ENCODE assay signal across 20 cellular contexts in the genomic region with DNA sequence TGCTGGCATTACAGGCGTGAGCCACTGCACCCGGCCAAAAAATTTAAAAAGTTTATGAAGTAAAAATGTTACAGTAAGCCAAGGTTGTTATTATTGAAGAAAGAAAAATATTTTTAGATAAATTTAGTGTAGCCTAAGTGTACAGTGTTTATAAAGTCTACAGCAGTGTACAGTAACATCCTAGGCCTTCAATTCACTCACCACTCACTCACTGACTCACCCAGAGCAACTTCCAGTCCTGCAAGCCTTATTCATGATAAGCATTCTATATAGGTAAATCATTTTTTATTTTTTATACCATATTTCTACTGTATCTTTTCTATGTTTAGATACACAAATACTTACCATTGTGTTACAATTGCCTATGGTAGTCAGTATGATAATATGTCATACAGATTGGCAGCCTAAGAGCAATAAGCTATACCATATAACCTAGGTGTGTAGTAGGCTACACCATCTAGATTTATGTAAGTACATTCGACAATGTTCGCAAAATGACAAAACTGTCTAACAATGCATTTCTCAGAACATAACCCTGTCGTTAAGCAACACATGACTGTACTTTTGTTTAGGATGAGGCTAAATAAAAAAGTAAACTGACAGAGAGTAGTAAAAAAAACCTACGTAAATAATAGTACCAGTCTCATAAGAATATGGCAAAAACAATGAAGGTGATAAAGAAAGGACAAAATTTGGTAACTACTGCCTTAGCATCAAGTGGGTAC.
DNase-seq lines count a peak whose midpoint lies in the region; ATAC-seq and TF ChIP-seq lines count a peak whose summit lies in the region.
"Had no signal": no experiment of that assay in that cellular context is flagged by ENCODE, and none has a peak within 500 bp of the region (broad histone marks: within the 10 kb centered on the region; RNA-seq: fewer than 3 reads in every experiment).

No MANE protein-coding gene starts in this region.

- CTCF ChIA-PET in activated CD8-positive, alpha-beta memory T cell treated with anti-CD3 and anti-CD28 coated beads, Interleukin-2, amount 10 ng/mL, durations not matched to agents 7 days and 5 days (lab: Charles Lee): interaction anchor here (1.3 kb wide), 1 partner anchor 47 kb away, joined by 4 read pairs; no protein-coding TSS in a partner anchor

- H3K4me1 Mint-ChIP-seq in activated CD8-positive, alpha-beta memory T cell treated with anti-CD3 and anti-CD28 coated beads, Interleukin-2, amount 10 ng/mL, durations not matched to agents 7 days and 5 days: peaks cover 78% of the 10 kb centered on the region

- H3K9me3 Mint-ChIP-seq in activated CD8-positive, alpha-beta memory T cell treated with anti-CD3 and anti-CD28 coated beads, Interleukin-2, amount 10 ng/mL, durations not matched to agents 7 days and 5 days (ENCODE audit: low read depth): no peaks in the 10 kb centered on the region
- H3K9me3 Mint-ChIP-seq: CD4-positive, CD25-positive, alpha-beta regulatory T cell had no signal

- H3K4me3 ChIP-seq in astrocyte of the spinal cord (ENCODE audit: low read depth, low read length): no peak overlapping the region
- H3K4me3 ChIP-seq: left lung, tibial nerve had no signal

- peak overlapping the region; percentile 15 for H3K4me3 Mint-ChIP-seq in activated CD8-positive, alpha-beta memory T cell treated with anti-CD3 and anti-CD28 coated beads, Interleukin-2, amount 10 ng/mL, durations not matched to agents 7 days and 5 days
- H3K4me3 Mint-ChIP-seq: CD4-positive, CD25-positive, alpha-beta regulatory T cell had no signal

- H3K27me3 Mint-ChIP-seq in activated CD8-positive, alpha-beta memory T cell treated with anti-CD3 and anti-CD28 coated beads, Interleukin-2, amount 10 ng/mL, durations not matched to agents 7 days and 5 days: no peaks in the 10 kb centered on the region
- H3K27me3 Mint-ChIP-seq: CD4-positive, CD25-positive, alpha-beta regulatory T cell had no signal

- intact Hi-C loops in Right ventricle myocardium inferior (cut with DNase I): no loop called here

- H3K36me3 Mint-ChIP-seq in activated CD8-positive, alpha-beta memory T cell treated with anti-CD3 and anti-CD28 coated beads, Interleukin-2, amount 10 ng/mL, durations not matched to agents 7 days and 5 days: peaks cover 68% of the 10 kb centered on the region

- in situ Hi-C loops in astrocyte of the spinal cord (cut with HindIII; ENCODE audit: low sequenced_read_pairs): no loop called here

- no peak for DNase-seq in activated CD8-positive, alpha-beta memory T cell treated with anti-CD3 and anti-CD28 coated beads, Interleukin-2, amount 10 ng/mL, durations not matched to agents 7 days and 5 days
- no peak for DNase-seq in activated CD8-positive, alpha-beta memory T cell treated with anti-CD3 and anti-CD28 coated beads for 24 hours
- peak; percentile 29 for DNase-seq in NCI-H226
- DNase-seq in astrocyte of the spinal cord (ENCODE audit: low read depth, low spot score): peak; percentile 30
- peak; percentile 19 for DNase-seq in non-pigmented ciliary epithelial cell (ENCODE audit: low read depth)
- no peak for DNase-seq in NCI-H1694 (lab: John Stamatoyannopoulos, UW)
- no peak for DNase-seq in Right ventricle myocardium inferior (ENCODE audit: missing footprints)
- no peak for DNase-seq in NOMO-1 treated with dmso at 0.1 percent for 144 hours (lab: John Stamatoyannopoulos, UW; ENCODE audit: unreplicated experiment)
- DNase-seq: activated CD8-positive, alpha-beta memory T cell treated with anti-CD3 and anti-CD28 coated beads, Interleukin-2, amount 50 U/mL, for 4 hours; activated naive CD4-positive, alpha-beta T cell treated with anti-CD3 and anti-CD28 coated beads, Interleukin-2, amount 50 U/mL, for 16 hours; CD4-positive, CD25-positive, alpha-beta regulatory T cell; DMS53; GOT3; left lung; NCI-H187 treated with DMSO at 0.1 percent for 48 hours; NCI-H446; NK-92 treated with Interleukin-12 subunit alpha and Interleukin-12 subunit beta, amount 100 ng/mL, for 24 hours; Right ventricle myocardium superior had no signal

- ATAC-seq in activated CD8-positive, alpha-beta memory T cell treated with anti-CD3 and anti-CD28 coated beads, Interleukin-2, amount 10 ng/mL, durations not matched to agents 7 days and 5 days: no peak
- ATAC-seq in Right ventricle myocardium inferior: no peak
- ATAC-seq: activated CD4-positive, CD25-positive, alpha-beta regulatory T cell treated with anti-CD3 and anti-CD28 coated beads, Interleukin-2, amount 50 U/mL, for 24 hours; left lung had no signal

- H3K27ac Mint-ChIP-seq in activated CD8-positive, alpha-beta memory T cell treated with anti-CD3 and anti-CD28 coated beads, Interleukin-2, amount 10 ng/mL, durations not matched to agents 7 days and 5 days: peak overlapping the region; percentile 72
- H3K27ac Mint-ChIP-seq: CD4-positive, CD25-positive, alpha-beta regulatory T cell had no signal

- TF ChIP-seq CTCF in astrocyte of the spinal cord (IDR thresholded peaks at IDR 0.05; ENCODE audit: low read depth, low read length): no peak

Comparison
In these comparisons a context has a peak if more than half of its experiments do, and no peak if none do; other contexts are left out.
1. DNase-seq: peak in NCI-H226 (single experiment), astrocyte of the spinal cord (single experiment) and non-pigmented ciliary epithelial cell (single experiment); none in activated CD8-positive, alpha-beta memory T cell treated with anti-CD3 and anti-CD28 coated beads, Interleukin-2, amount 10 ng/mL, durations not matched to agents 7 days and 5 days (single experiment), activated CD8-positive, alpha-beta memory T cell treated with anti-CD3 and anti-CD28 coated beads for 24 hours (single experiment), NCI-H1694 (single experiment), Right ventricle myocardium inferior (single experiment) and NOMO-1 treated with dmso at 0.1 percent for 144 hours (single experiment).